ENCODE assay signal across 9 cellular contexts in genomic region chr14:95895720-95896119, GRCh38. TPM values are rescaled to one million over a fixed set of nuclear protein-coding genes. Genes with fewer than 3 reads are reported as not detected.
DNase-seq lines count a peak whose midpoint lies in the region; TF ChIP-seq lines count a peak whose summit lies in the region.
"Had no signal": no experiment of that assay in that cellular context is flagged by ENCODE, and none has a peak within 500 bp of the region (broad histone marks: within the 10 kb centered on the region; RNA-seq: fewer than 3 reads in every experiment).

No MANE protein-coding gene starts in this region.

- TF ChIP-seq POLR2A in uterus (IDR thresholded peaks at IDR 0.05), result no peak

- H3K36me3 ChIP-seq in mammary epithelial cell (ENCODE audit: insufficient read depth, low read length), result no peaks in the 10 kb centered on the region
- no peaks in the 10 kb centered on the region for H3K36me3 ChIP-seq in uterus

- no peaks in the 10 kb centered on the region for H4K20me1 ChIP-seq in mammary epithelial cell (ENCODE audit: insufficient read depth, low read length)

- 32% methylated on average over 10 of the region's 10 CpGs for WGBS in mammary epithelial cell (ENCODE audit: low coverage, missing lambda C conversion rate)

- H2AFZ ChIP-seq in mammary epithelial cell (ENCODE audit: low read depth, low read length), result no peak overlapping the region

- CTCF ChIA-PET in mammary epithelial cell (lab: Charles Lee; ENCODE audit: low non-redundant PET), result interaction anchor here (0.6 kb wide), 1 partner anchor 66 kb away, joined by 3 read pairs; no protein-coding TSS in a partner anchor

- TF ChIP-seq CTCF in mammary epithelial cell (conservative IDR thresholded peaks at IDR 0.05 in 1 of 2, IDR thresholded peaks at IDR 0.05 in 1 of 2; ENCODE audit: extremely low read depth in 1 of 2, insufficient read depth in 1 of 2, low read depth in 1 of 2, low read length in 2 of 2) (peak; percentile 21 to 35), uterus (IDR thresholded peaks at IDR 0.05) (no peak)

- no peaks in the 10 kb centered on the region for H3K27me3 ChIP-seq in mammary epithelial cell (ENCODE audit: insufficient read depth, low read length)
- no peaks in the 10 kb centered on the region for H3K27me3 ChIP-seq in uterus

- no peak overlapping the region for H3K4me2 ChIP-seq in mammary epithelial cell (ENCODE audit: insufficient read depth, low read depth, low read length)

- dilution Hi-C loops in mammary epithelial cell (cut with HindIII; ENCODE audit: low sequenced_read_pairs), result loop anchor here (5.0 kb wide), 1 partner anchor 48 kb away; no protein-coding TSS in a partner anchor

- DNase-seq in NCI-H2171 treated with DMSO at 0.1 percent for 48 hours (lab: John Stamatoyannopoulos, UW), result peak; percentile 5
- DNase-seq in NCI-H2171 (lab: John Stamatoyannopoulos, UW), result no peak
- peak; percentile 64 for DNase-seq in NAMALWA (ENCODE audit: low spot score)
- DNase-seq in mammary epithelial cell, result no peak
- DNase-seq in stimulated activated CD4-positive, alpha-beta T cell treated with anti-CD3 and anti-CD28 coated beads, Interleukin-2, amount 100 ng/mL, for 24 hours, result peak; percentile 18 to 33
- no peak for DNase-seq in uterus
- DNase-seq in HCEC 1CT, result no peak
- no peak for DNase-seq in dedifferentiated amniotic fluid mesenchymal stem cell (ENCODE audit: extremely low spot score)

- in situ Hi-C loops in mammary epithelial cell (cut with MboI; ENCODE audit: low sequenced_read_pairs in 2 of 2), result no loop called here

- BruUV-seq in mammary epithelial cell (replicated peaks; lab: Mats Ljungman, UMichigan), result no TSS peak

- H3K9ac ChIP-seq in mammary epithelial cell (ENCODE audit: insufficient read depth, low read length), result no peak overlapping the region

- no peaks in the 10 kb centered on the region for H3K79me2 ChIP-seq in mammary epithelial cell (ENCODE audit: insufficient read depth, low read length)

- H3K4me3 ChIP-seq in mammary epithelial cell (replicated peaks in 1 of 3; ENCODE audit: insufficient read depth in 1 of 3, low read depth in 2 of 3, low read length in 3 of 3) (no peak overlapping the region), uterus (no peak overlapping the region)

- intact Hi-C loops in mammary epithelial cell (cut with micrococcal nuclease), result no loop called here
- intact Hi-C loops in uterus (cut with DNase I; ENCODE audit: low total_unique reads), result no loop called here

- H3K9me3 ChIP-seq in mammary epithelial cell (replicated peaks; ENCODE audit: insufficient read depth, low read length), result no peaks in the 10 kb centered on the region
- no peaks in the 10 kb centered on the region for H3K9me3 ChIP-seq in uterus

- H3K27ac ChIP-seq in mammary epithelial cell (ENCODE audit: insufficient read depth, low read depth, low read length) (no peak overlapping the region), uterus (no peak overlapping the region)

- no peaks in the 10 kb centered on the region for H3K4me1 ChIP-seq in mammary epithelial cell (ENCODE audit: insufficient read depth, low read length)
- no peaks in the 10 kb centered on the region for H3K4me1 ChIP-seq in uterus

RNA-seq across cellular contexts. Expression of gene TUNAR, which starts 19.1 kb away (rescaled TPM):
- total RNA-seq in mammary epithelial cell (not detected), uterus (1 to 10 TPM in 2 of 4 donors, under 1 TPM in 1, not detected in 1; 0.40 to 4.2 (median 1.8) TPM)
- not detected for polyA plus RNA-seq in mammary epithelial cell
- polyA minus RNA-seq in mammary epithelial cell, result not detected
- total RNA-seq: CD4-positive, CD25-positive, alpha-beta regulatory T cell had no signal
- polyA plus RNA-seq: CD4-positive, CD25-positive, alpha-beta regulatory T cell had no signal

Comparison
In these comparisons a context has a peak if more than half of its experiments do, and no peak if none do; other contexts are left out.
1. DNase-seq: peak in NCI-H2171 treated with DMSO at 0.1 percent for 48 hours (single experiment), NAMALWA (single experiment) and stimulated activated CD4-positive, alpha-beta T cell treated with anti-CD3 and anti-CD28 coated beads, Interleukin-2, amount 100 ng/mL, for 24 hours (2 of 2); none in NCI-H2171 (single experiment), mammary epithelial cell (single experiment), uterus (0 of 2), HCEC 1CT (single experiment) and dedifferentiated amniotic fluid mesenchymal stem cell (single experiment).
2. CTCF ChIP-seq: peak in mammary epithelial cell (2 of 2); none in uterus (0 of 4).